Comparison of ENCODE assay signal across 1 cellular context in genomic region chr14:50116221-50116956, GRCh38.
TF ChIP-seq lines count a peak whose summit lies in the region.

Gene VCPKMT (minus strand): TSS chr14:50116572. CDS start chr14:50116552, 20 bp downstream.

TF ChIP-seq in GM12878, 131 proteins besides CTCF, POLR2A, EP300 and RAD21 (continued from another document):
- TF ChIP-seq RELB (IDR thresholded peaks at IDR 0.05; ENCODE audit: low read depth) (peak; percentile 96), RAD51 (IDR thresholded peaks at IDR 0.05) (no peak), SMC3 (IDR thresholded peaks at IDR 0.05; ENCODE audit: borderline replicate concordance, low read length) (peak; percentile 17; the same call in 1 of the 2 replicates), CREB1 (IDR thresholded peaks at IDR 0.05; ENCODE audit: low read depth) (peak; percentile 99), EGR1 (IDR thresholded peaks at IDR 0.05; ENCODE audit: borderline replicate concordance in 1 of 2, low read depth in 2 of 2, low read length in 2 of 2) (peak; percentile 39 to 64; a peak in 2 of 3 replicates)
